Comparison of ENCODE assay signal across 8 cellular contexts in genomic region chr1:245461681-245462080, GRCh38.
"Had no signal": no experiment of that assay in that cellular context is flagged by ENCODE, and none has a peak within 500 bp of the region (broad histone marks: within the 10 kb centered on the region; RNA-seq: fewer than 3 reads in every experiment).

No MANE protein-coding gene starts in this region.

- DNase-seq: GM23248, GOT3, H7, HFFc6, IMR-90 had no signal

- H3K36me3 ChIP-seq: HAP-1 had no signal

- H3K9me3 ChIP-seq: HAP-1 had no signal

- H3K4me3 ChIP-seq: GM23248, HAP-1, K562 had no signal

- H3K27ac ChIP-seq: GM23248 had no signal

- ATAC-seq: HCT116, K562 had no signal

- H3K4me1 ChIP-seq: HAP-1 had no signal
